Comparison of ENCODE assay signal across 18 cellular contexts in genomic region chr2:101300164-101300563, GRCh38. TPM values are rescaled to one million over a fixed set of nuclear protein-coding genes. Genes with fewer than 3 reads are reported as not detected.
DNase-seq lines count a peak whose midpoint lies in the region; ATAC-seq and TF ChIP-seq lines count a peak whose summit lies in the region.
"Had no signal": no experiment of that assay in that cellular context is flagged by ENCODE, and none has a peak within 500 bp of the region (broad histone marks: within the 10 kb centered on the region; RNA-seq: fewer than 3 reads in every experiment).

No MANE protein-coding gene starts in this region.

- DNase-seq in activated CD4-positive, alpha-beta T cell treated with anti-CD3 and anti-CD28 coated beads, Interleukin-2, amount 10 ng/mL, durations not matched to agents 24 days and 14 days = no peak
- no peak for DNase-seq in activated CD4-positive, alpha-beta T cell treated with anti-CD3 and anti-CD28 coated beads, Interleukin-2, amount 10 ng/mL, durations not matched to agents 7 days and 5 days
- no peak for DNase-seq in CD4-positive, CD25-positive, alpha-beta regulatory T cell
- DNase-seq in T-helper 2 cell treated with Interferon-gamma antibody and Interleukin-4, amounts not matched to agents 5 μg/mL and 100 μg/mL, for 36 hours (ENCODE audit: low spot score) = no peak
- DNase-seq in lower lobe of right lung (no peak), NCI-H2081 (lab: John Stamatoyannopoulos, UW) (no peak), kidney tubule cell (ENCODE audit: low spot score) (no peak), colonic mucosa (no peak)
- DNase-seq: central memory CD4-positive, alpha-beta T cell; DND-41; endodermal cell; IMR-90; kidney; NCI-H2107; NCI-H526 treated with DMSO at 0.1 percent for 48 hours; PC-3 had no signal

- no peak for TF ChIP-seq CTCF in lower lobe of right lung (IDR thresholded peaks at IDR 0.05)
- no peak for TF ChIP-seq CTCF in colonic mucosa (IDR thresholded peaks at IDR 0.05)

- H3K36me3 Mint-ChIP-seq in activated CD4-positive, alpha-beta T cell treated with anti-CD3 and anti-CD28 coated beads, Interleukin-2, amount 10 ng/mL, durations not matched to agents 24 days and 14 days (ENCODE audit: low read depth) = peaks cover 41% of the 10 kb centered on the region
- H3K36me3 Mint-ChIP-seq in activated CD4-positive, alpha-beta T cell treated with anti-CD3 and anti-CD28 coated beads, Interleukin-2, amount 10 ng/mL, durations not matched to agents 7 days and 5 days (ENCODE audit: low read depth) = peaks cover 63% of the 10 kb centered on the region
- H3K36me3 Mint-ChIP-seq in CD4-positive, CD25-positive, alpha-beta regulatory T cell = peaks cover 21% of the 10 kb centered on the region
- peaks cover 51% of the 10 kb centered on the region for H3K36me3 Mint-ChIP-seq in T-helper 2 cell treated with Interferon-gamma antibody and Interleukin-4, amounts not matched to agents 5 μg/mL and 100 μg/mL, for 36 hours (ENCODE audit: low read depth)

- H3K27ac ChIP-seq in CD4-positive, CD25-positive, alpha-beta regulatory T cell (ENCODE audit: insufficient read depth, low read length, poor library complexity, severe bottlenecking) = peak overlapping the region; percentile 51
- no peak overlapping the region for H3K27ac ChIP-seq in lower lobe of right lung
- no peak overlapping the region for H3K27ac ChIP-seq in colonic mucosa
- H3K27ac ChIP-seq: C4-2B had no signal

- intact Hi-C loops in activated CD4-positive, alpha-beta T cell treated with anti-CD3 and anti-CD28 coated beads, Interleukin-2, amount 10 ng/mL, durations not matched to agents 24 days and 14 days (cut with micrococcal nuclease) = loop anchor here (10.0 kb wide), 1 partner anchor 175 kb away; the partner anchor contains the start of gene RFX8
- intact Hi-C loops in lower lobe of right lung (cut with DNase I) (no loop called here), colonic mucosa (cut with DNase I) (no loop called here)

- H3K4me3 ChIP-seq in CD4-positive, CD25-positive, alpha-beta regulatory T cell (ENCODE audit: low read depth, low read length) = peak overlapping the region; percentile 48
- H3K4me3 ChIP-seq in lower lobe of right lung (peak overlapping the region; percentile 4), colonic mucosa (no peak overlapping the region)

- CTCF ChIA-PET in activated CD4-positive, alpha-beta T cell treated with anti-CD3 and anti-CD28 coated beads, Interleukin-2, amount 10 ng/mL, durations not matched to agents 7 days and 5 days (lab: Charles Lee) = interaction anchor here (0.6 to 1.5 kb wide), 3 partner anchors 9 to 645 kb away, joined by 3 to 5 read pairs (median 4); partner anchors contain the start of gene RNF149

- POLR2A ChIA-PET in activated CD4-positive, alpha-beta T cell treated with anti-CD3 and anti-CD28 coated beads, Interleukin-2, amount 10 ng/mL, durations not matched to agents 7 days and 5 days (lab: Charles Lee) = no interaction called here

- H3K27me3 ChIP-seq in CD4-positive, CD25-positive, alpha-beta regulatory T cell (ENCODE audit: control insufficient read depth, insufficient read depth, low read length) = no peaks in the 10 kb centered on the region
- H3K27me3 ChIP-seq in lower lobe of right lung (ENCODE audit: low read depth) = no peaks in the 10 kb centered on the region
- H3K27me3 ChIP-seq in colonic mucosa = no peaks in the 10 kb centered on the region

- H3K9me3 Mint-ChIP-seq in activated CD4-positive, alpha-beta T cell treated with anti-CD3 and anti-CD28 coated beads, Interleukin-2, amount 10 ng/mL, durations not matched to agents 24 days and 14 days = no peaks in the 10 kb centered on the region
- no peaks in the 10 kb centered on the region for H3K9me3 Mint-ChIP-seq in activated CD4-positive, alpha-beta T cell treated with anti-CD3 and anti-CD28 coated beads, Interleukin-2, amount 10 ng/mL, durations not matched to agents 7 days and 5 days
- no peaks in the 10 kb centered on the region for H3K9me3 Mint-ChIP-seq in CD4-positive, CD25-positive, alpha-beta regulatory T cell
- no peaks in the 10 kb centered on the region for H3K9me3 Mint-ChIP-seq in T-helper 2 cell treated with Interferon-gamma antibody and Interleukin-4, amounts not matched to agents 5 μg/mL and 100 μg/mL, for 36 hours
- H3K9me3 Mint-ChIP-seq: endodermal cell; stimulated activated memory B cell treated with anti-CD40 and anti-IgM and Interleukin-4, amounts not matched to agents 10 μg/mL and 1 μg/mL and 100 μg/mL, for 72 hours had no signal

- peak overlapping the region; percentile 4 for H3K4me3 Mint-ChIP-seq in activated CD4-positive, alpha-beta T cell treated with anti-CD3 and anti-CD28 coated beads, Interleukin-2, amount 10 ng/mL, durations not matched to agents 24 days and 14 days
- H3K4me3 Mint-ChIP-seq in activated CD4-positive, alpha-beta T cell treated with anti-CD3 and anti-CD28 coated beads, Interleukin-2, amount 10 ng/mL, durations not matched to agents 7 days and 5 days = no peak overlapping the region
- peak overlapping the region; percentile 70 to 82 (median 71) for H3K4me3 Mint-ChIP-seq in CD4-positive, CD25-positive, alpha-beta regulatory T cell
- H3K4me3 Mint-ChIP-seq in T-helper 2 cell treated with Interferon-gamma antibody and Interleukin-4, amounts not matched to agents 5 μg/mL and 100 μg/mL, for 36 hours = peak overlapping the region; percentile 4
- H3K4me3 Mint-ChIP-seq: endodermal cell; stimulated activated memory B cell treated with anti-CD40 and anti-IgM and Interleukin-4, amounts not matched to agents 10 μg/mL and 1 μg/mL and 100 μg/mL, for 72 hours had no signal

- no peak overlapping the region for H3K9ac ChIP-seq in colonic mucosa (ENCODE audit: low read depth in 2 of 2, low read length in 2 of 2)

- ATAC-seq in CD4-positive, CD25-positive, alpha-beta regulatory T cell (ENCODE audit: low read depth in 2 of 2) = no peak
- ATAC-seq in lower lobe of right lung = no peak
- ATAC-seq: PC-3; stimulated activated memory B cell treated with anti-CD40 and anti-IgM and Interleukin-4, amounts not matched to agents 10 μg/mL and 1 μg/mL and 100 μg/mL, for 72 hours had no signal

- peaks cover 18% of the 10 kb centered on the region for H3K36me3 ChIP-seq in CD4-positive, CD25-positive, alpha-beta regulatory T cell (ENCODE audit: control insufficient read depth, insufficient read depth, low read length)
- H3K36me3 ChIP-seq in lower lobe of right lung (peaks cover 18% of the 10 kb centered on the region), colonic mucosa (no peaks in the 10 kb centered on the region)

- peaks cover 93% of the 10 kb centered on the region for H3K4me1 ChIP-seq in CD4-positive, CD25-positive, alpha-beta regulatory T cell (ENCODE audit: control insufficient read depth, insufficient read depth, low read length, poor library complexity, severe bottlenecking)
- H3K4me1 ChIP-seq in lower lobe of right lung (peaks cover 76% of the 10 kb centered on the region), colonic mucosa (no peaks in the 10 kb centered on the region)

- no peaks in the 10 kb centered on the region for H3K27me3 Mint-ChIP-seq in activated CD4-positive, alpha-beta T cell treated with anti-CD3 and anti-CD28 coated beads, Interleukin-2, amount 10 ng/mL, durations not matched to agents 24 days and 14 days
- H3K27me3 Mint-ChIP-seq in activated CD4-positive, alpha-beta T cell treated with anti-CD3 and anti-CD28 coated beads, Interleukin-2, amount 10 ng/mL, durations not matched to agents 7 days and 5 days = no peaks in the 10 kb centered on the region
- H3K27me3 Mint-ChIP-seq in CD4-positive, CD25-positive, alpha-beta regulatory T cell = no peaks in the 10 kb centered on the region
- no peaks in the 10 kb centered on the region for H3K27me3 Mint-ChIP-seq in T-helper 2 cell treated with Interferon-gamma antibody and Interleukin-4, amounts not matched to agents 5 μg/mL and 100 μg/mL, for 36 hours (ENCODE audit: low read depth)
- H3K27me3 Mint-ChIP-seq: stimulated activated memory B cell treated with anti-CD40 and anti-IgM and Interleukin-4, amounts not matched to agents 10 μg/mL and 1 μg/mL and 100 μg/mL, for 72 hours had no signal

- peaks cover 54% of the 10 kb centered on the region for H3K4me1 Mint-ChIP-seq in activated CD4-positive, alpha-beta T cell treated with anti-CD3 and anti-CD28 coated beads, Interleukin-2, amount 10 ng/mL, durations not matched to agents 24 days and 14 days
- H3K4me1 Mint-ChIP-seq in activated CD4-positive, alpha-beta T cell treated with anti-CD3 and anti-CD28 coated beads, Interleukin-2, amount 10 ng/mL, durations not matched to agents 7 days and 5 days = peaks cover 73% of the 10 kb centered on the region
- peaks cover 37 to 97% (median 80%) of the 10 kb centered on the region in 4 donors for H3K4me1 Mint-ChIP-seq in CD4-positive, CD25-positive, alpha-beta regulatory T cell
- peaks cover 51% of the 10 kb centered on the region for H3K4me1 Mint-ChIP-seq in T-helper 2 cell treated with Interferon-gamma antibody and Interleukin-4, amounts not matched to agents 5 μg/mL and 100 μg/mL, for 36 hours (ENCODE audit: low read depth)

- no peak overlapping the region for H3K27ac Mint-ChIP-seq in activated CD4-positive, alpha-beta T cell treated with anti-CD3 and anti-CD28 coated beads, Interleukin-2, amount 10 ng/mL, durations not matched to agents 24 days and 14 days
- no peak overlapping the region for H3K27ac Mint-ChIP-seq in activated CD4-positive, alpha-beta T cell treated with anti-CD3 and anti-CD28 coated beads, Interleukin-2, amount 10 ng/mL, durations not matched to agents 7 days and 5 days
- H3K27ac Mint-ChIP-seq in CD4-positive, CD25-positive, alpha-beta regulatory T cell = peak overlapping the region in 2 of 3 donors; percentile 86 to 89
- H3K27ac Mint-ChIP-seq in T-helper 2 cell treated with Interferon-gamma antibody and Interleukin-4, amounts not matched to agents 5 μg/mL and 100 μg/mL, for 36 hours = peak overlapping the region; percentile 8
- H3K27ac Mint-ChIP-seq: endodermal cell; stimulated activated memory B cell treated with anti-CD40 and anti-IgM and Interleukin-4, amounts not matched to agents 10 μg/mL and 1 μg/mL and 100 μg/mL, for 72 hours had no signal

- no peaks in the 10 kb centered on the region for H3K9me3 ChIP-seq in CD4-positive, CD25-positive, alpha-beta regulatory T cell (ENCODE audit: control insufficient read depth in 2 of 2, low read length in 2 of 2)
- H3K9me3 ChIP-seq in lower lobe of right lung (no peaks in the 10 kb centered on the region), colonic mucosa (no peaks in the 10 kb centered on the region)

RNA-seq across cellular contexts. Expression of gene RNF149, which starts 8.3 kb away (rescaled TPM):
- 40.3 and 40.7 TPM in 2 replicates for total RNA-seq in activated CD4-positive, alpha-beta T cell treated with anti-CD3 and anti-CD28 coated beads, Interleukin-2, amount 10 ng/mL, durations not matched to agents 24 days and 14 days
- total RNA-seq in activated CD4-positive, alpha-beta T cell treated with anti-CD3 and anti-CD28 coated beads, Interleukin-2, amount 10 ng/mL, durations not matched to agents 7 days and 5 days = 10 to 100 TPM; 66.3 to 74.2 TPM
- total RNA-seq in CD4-positive, CD25-positive, alpha-beta regulatory T cell = 221 TPM
- 10 to 100 TPM; 84.4 to 97.3 (median 90.9) TPM for polyA plus RNA-seq in CD4-positive, CD25-positive, alpha-beta regulatory T cell
- total RNA-seq in lower lobe of right lung = 158 TPM
- 10 to 100 TPM; 39.6 to 54.8 TPM for total RNA-seq in colonic mucosa

RNA-seq across cellular contexts. Expression of gene CNOT11, which starts 47.5 kb away (rescaled TPM):
- total RNA-seq in activated CD4-positive, alpha-beta T cell treated with anti-CD3 and anti-CD28 coated beads, Interleukin-2, amount 10 ng/mL, durations not matched to agents 24 days and 14 days = 65.0 and 69.6 TPM in 2 replicates
- total RNA-seq in activated CD4-positive, alpha-beta T cell treated with anti-CD3 and anti-CD28 coated beads, Interleukin-2, amount 10 ng/mL, durations not matched to agents 7 days and 5 days = 10 to 100 TPM; 65.1 to 80.7 TPM
- total RNA-seq in CD4-positive, CD25-positive, alpha-beta regulatory T cell = 63.8 TPM
- polyA plus RNA-seq in CD4-positive, CD25-positive, alpha-beta regulatory T cell = 10 to 100 TPM; 68.6 to 76.2 (median 69.4) TPM
- total RNA-seq in lower lobe of right lung (29.3 TPM), colonic mucosa (10 to 100 TPM; 58.3 to 71.1 TPM)

Comparison
In these comparisons a context has a peak if more than half of its experiments do, and no peak if none do; other contexts are left out.
1. H3K27ac Mint-ChIP-seq: peak in CD4-positive, CD25-positive, alpha-beta regulatory T cell (2 of 3) and T-helper 2 cell treated with Interferon-gamma antibody and Interleukin-4, amounts not matched to agents 5 μg/mL and 100 μg/mL, for 36 hours (single experiment); none in activated CD4-positive, alpha-beta T cell treated with anti-CD3 and anti-CD28 coated beads, Interleukin-2, amount 10 ng/mL, durations not matched to agents 24 days and 14 days (single experiment) and activated CD4-positive, alpha-beta T cell treated with anti-CD3 and anti-CD28 coated beads, Interleukin-2, amount 10 ng/mL, durations not matched to agents 7 days and 5 days (single experiment).